In genomic region chr14:74905595-74906142, GRCh38 we compare ENCODE assay signal across 1 cellular context.
A peak's percentile ranks its signal among the peaks of the same experiment; 100 is the strongest.
TF ChIP-seq lines count a peak whose summit lies in the region.

No MANE protein-coding gene starts in this region.

TF ChIP-seq in HepG2, 621 proteins besides CTCF, POLR2A, EP300 and RAD21 (continues in another document):
- TF ChIP-seq ZNF7 (CRISPR knock-in tag; IDR thresholded peaks at IDR 0.05) (no peak), GMEB2 (CRISPR knock-in tag; IDR thresholded peaks at IDR 0.05; ENCODE audit: low read depth) (no peak), HNRNPL (IDR thresholded peaks at IDR 0.05; ENCODE audit: low read depth, low read length) (no peak), SOX6 (IDR thresholded peaks at IDR 0.05) (no peak), SOX6 (CRISPR knock-in tag; IDR thresholded peaks at IDR 0.05) (no peak), ZBTB10 (CRISPR knock-in tag; IDR thresholded peaks at IDR 0.05; ENCODE audit: borderline replicate concordance) (0 out of 2 replicates have a peak, but pooled peaks have one; percentile 29), HDAC6 (IDR thresholded peaks at IDR 0.05; ENCODE audit: low read depth, low read length) (no peak), BCLAF1 (IDR thresholded peaks at IDR 0.05) (no peak), ZNF501 (CRISPR knock-in tag; IDR thresholded peaks at IDR 0.05) (0 out of 2 replicates have a peak, but pooled peaks have one; percentile 45), KDM3A (CRISPR knock-in tag; IDR thresholded peaks at IDR 0.05; ENCODE audit: low read depth) (0 out of 2 replicates have a peak, but pooled peaks have one; percentile 55), IRF1 (CRISPR knock-in tag; IDR thresholded peaks at IDR 0.05; ENCODE audit: low read depth) (no peak), YY1 (IDR thresholded peaks at IDR 0.05; ENCODE audit: insufficient read depth, insufficient replicate concordance, low read depth, low read length) (peak; percentile 57), TMF1 (CRISPR knock-in tag; IDR thresholded peaks at IDR 0.05; ENCODE audit: low read depth) (no peak), NFIB (CRISPR knock-in tag; IDR thresholded peaks at IDR 0.05; ENCODE audit: borderline replicate concordance) (no peak), SYNCRIP (IDR thresholded peaks at IDR 0.05; ENCODE audit: insufficient read depth, low read depth, low read length) (no peak), ZNF280B (CRISPR knock-in tag; IDR thresholded peaks at IDR 0.05; ENCODE audit: borderline replicate concordance) (no peak), ARID5B (CRISPR knock-in tag; IDR thresholded peaks at IDR 0.05) (0 out of 2 replicates have a peak, but pooled peaks have one; percentile 20), TFDP1 (CRISPR knock-in tag; IDR thresholded peaks at IDR 0.05; ENCODE audit: borderline replicate concordance) (0 out of 2 replicates have a peak, but pooled peaks have one; percentile 26), NFIC (IDR thresholded peaks at IDR 0.05; ENCODE audit: low read length) (no peak), HNF4A (CRISPR knock-in tag; IDR thresholded peaks at IDR 0.05) (no peak), ZBTB38 (CRISPR knock-in tag; IDR thresholded peaks at IDR 0.05) (peak; percentile 45; the same call in 1 of the 2 replicates), IRF2 (CRISPR knock-in tag; IDR thresholded peaks at IDR 0.05) (no peak), MATR3 (CRISPR knock-in tag; IDR thresholded peaks at IDR 0.05) (no peak), FOXC1 (CRISPR knock-in tag; IDR thresholded peaks at IDR 0.05; ENCODE audit: borderline replicate concordance) (peak; percentile 39; the same call in 1 of the 2 replicates), KMT2A (CRISPR knock-in tag; IDR thresholded peaks at IDR 0.05) (no peak), GABPB1 (CRISPR knock-in tag; IDR thresholded peaks at IDR 0.05) (peak; percentile 37; the same call in 1 of the 2 replicates), ASH2L (IDR thresholded peaks at IDR 0.05; ENCODE audit: insufficient read length, low read depth, low read length) (no peak), ZNF839 (CRISPR knock-in tag; IDR thresholded peaks at IDR 0.05; ENCODE audit: borderline replicate concordance) (no peak), NONO (IDR thresholded peaks at IDR 0.05) (no peak), NONO (CRISPR knock-in tag; conservative IDR thresholded peaks at IDR 0.05) (peak; percentile 73), KDM5B (CRISPR knock-in tag; IDR thresholded peaks at IDR 0.05; ENCODE audit: borderline replicate concordance) (no peak), IKZF1 (IDR thresholded peaks at IDR 0.05) (no peak), TERF1 (CRISPR knock-in tag; IDR thresholded peaks at IDR 0.05) (no peak), ZNF431 (CRISPR knock-in tag; IDR thresholded peaks at IDR 0.05; ENCODE audit: borderline replicate concordance, low read depth) (no peak), LCORL (IDR thresholded peaks at IDR 0.05) (no peak), LCORL (CRISPR knock-in tag; IDR thresholded peaks at IDR 0.05) (no peak), THAP9 (CRISPR knock-in tag; IDR thresholded peaks at IDR 0.05; ENCODE audit: borderline replicate concordance) (0 out of 2 replicates have a peak, but pooled peaks have one; percentile 22), IRF9 (CRISPR knock-in tag; IDR thresholded peaks at IDR 0.05; ENCODE audit: borderline replicate concordance) (peak; percentile 31; the same call in 1 of the 2 replicates), HMGA1 (CRISPR knock-in tag; conservative IDR thresholded peaks at IDR 0.05) (no peak), ZNF468 (CRISPR knock-in tag; IDR thresholded peaks at IDR 0.05) (no peak), RXRB (CRISPR knock-in tag; IDR thresholded peaks at IDR 0.05; ENCODE audit: borderline replicate concordance) (0 out of 2 replicates have a peak, but pooled peaks have one; percentile 32)
